ENCODE assay signal across 8 cellular contexts in the genomic region with DNA sequence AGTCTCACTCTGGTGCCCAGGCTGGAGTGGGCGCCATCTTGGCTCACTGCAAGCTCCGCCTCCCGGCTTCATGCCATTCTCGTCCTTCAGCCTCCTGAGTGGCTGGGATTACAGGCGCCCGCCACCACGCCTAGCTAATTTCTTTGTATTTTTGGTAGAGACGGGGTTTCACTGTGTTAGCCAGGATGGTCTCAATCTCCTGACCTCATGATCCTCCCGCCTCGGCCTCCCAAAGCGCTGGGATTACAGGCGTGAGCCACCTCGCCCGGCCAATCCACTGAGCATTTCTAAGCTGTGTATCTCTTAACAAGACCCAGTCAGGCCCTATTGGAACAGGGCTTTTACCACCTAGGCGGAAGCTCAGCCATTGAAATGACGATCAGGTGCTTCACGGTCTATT. TPM values are rescaled to one million over a fixed set of nuclear protein-coding genes. Genes with fewer than 3 reads are reported as not detected.
DNase-seq lines count a peak whose midpoint lies in the region; ATAC-seq and TF ChIP-seq lines count a peak whose summit lies in the region.
"Not testable (repeated sequence)": the region's sequence is repeated elsewhere in the genome, so short reads cannot be mapped to it uniquely, and the experiment has no call there.

No MANE protein-coding gene starts in this region.

- DNase-seq in CD8-positive, alpha-beta memory T cell; T-cell; dorsolateral prefrontal cortex: not testable (repeated sequence)
- peak; percentile 10 for DNase-seq in activated CD8-positive, alpha-beta T cell treated with anti-CD3 and anti-CD28 coated beads, Interleukin-2, amount 10 ng/mL, durations not matched to agents 7 days and 5 days
- peak; percentile 7 for DNase-seq in activated naive CD4-positive, alpha-beta T cell treated with anti-CD3 and anti-CD28 coated beads, Interleukin-2, amount 10 ng/mL, durations not matched to agents 7 days and 5 days
- peak; percentile 33 for DNase-seq in mesenteric fat pad (ENCODE audit: low spot score)
- peak; percentile 48 for DNase-seq in posterior vena cava (ENCODE audit: low spot score)

- not testable (repeated sequence) for H3K9me3 ChIP-seq in CD8-positive, alpha-beta memory T cell (ENCODE audit: low read length); thymus (ENCODE audit: control insufficient read depth)

- POLR2A ChIA-PET in CD8-positive, alpha-beta memory T cell (lab: Charles Lee) = interaction anchor here (5.5 kb wide), 1 partner anchor 23 kb away, joined by 99 read pairs; the partner anchor contains the start of gene CAPN10
- POLR2A ChIA-PET in T-cell (lab: Charles Lee) = not testable (repeated sequence)
- POLR2A ChIA-PET in activated CD8-positive, alpha-beta T cell treated with anti-CD3 and anti-CD28 coated beads, Interleukin-2, amount 10 ng/mL, durations not matched to agents 7 days and 5 days (lab: Charles Lee) = interaction anchor here (1.6 kb wide), 1 partner anchor 17 kb away, joined by 4 read pairs; no protein-coding TSS in a partner anchor

- peaks cover 81% of the 10 kb centered on the region for H3K4me1 ChIP-seq in CD8-positive, alpha-beta memory T cell (ENCODE audit: insufficient read depth, low read length)
- peaks cover 45% of the 10 kb centered on the region for H3K4me1 ChIP-seq in thymus (ENCODE audit: control insufficient read depth, insufficient read depth, low read length)

- intact Hi-C loops in dorsolateral prefrontal cortex (cut with DNase I) (loop anchor here (5.0 to 10.0 kb wide), 4 partner anchors 108 to 1072 kb away; partner anchors contain the start of genes ATG4B (in 1 of the 2) and THAP4 (in 1 of the 2)), posterior vena cava (cut with DNase I) (loop anchor here in 1 of 2 donors (5.0 kb wide), 1 partner anchor 1851 kb away; no protein-coding TSS in a partner anchor)

- not testable (repeated sequence) for H3K27me3 ChIP-seq in CD8-positive, alpha-beta memory T cell (ENCODE audit: insufficient read depth, low read length, poor library complexity, severe bottlenecking); dorsolateral prefrontal cortex; thymus (ENCODE audit: control insufficient read depth, insufficient read depth)

- not testable (repeated sequence) for H3K27me3 Mint-ChIP-seq in CD8-positive, alpha-beta memory T cell; T-cell; activated CD8-positive, alpha-beta T cell treated with anti-CD3 and anti-CD28 coated beads, Interleukin-2, amount 10 ng/mL, durations not matched to agents 7 days and 5 days (ENCODE audit: low read depth); activated naive CD4-positive, alpha-beta T cell treated with anti-CD3 and anti-CD28 coated beads, Interleukin-2, amount 10 ng/mL, durations not matched to agents 7 days and 5 days

- TF ChIP-seq CTCF in dorsolateral prefrontal cortex (IDR thresholded peaks at IDR 0.05 in 54 of 56, conservative IDR thresholded peaks at IDR 0.05 in 2 of 56; ENCODE audit: low read depth in 1 of 56, partially characterized antibody in 56 of 56) = not testable (repeated sequence)

- H3K4me1 Mint-ChIP-seq in CD8-positive, alpha-beta memory T cell = peaks cover 69 to 88% (median 79%) of the 10 kb centered on the region in 3 donors
- H3K4me1 Mint-ChIP-seq in T-cell = peaks cover 75 to 79% (median 77%) of the 10 kb centered on the region in 3 donors
- peaks cover 77% of the 10 kb centered on the region for H3K4me1 Mint-ChIP-seq in activated CD8-positive, alpha-beta T cell treated with anti-CD3 and anti-CD28 coated beads, Interleukin-2, amount 10 ng/mL, durations not matched to agents 7 days and 5 days (ENCODE audit: low read depth)
- H3K4me1 Mint-ChIP-seq in activated naive CD4-positive, alpha-beta T cell treated with anti-CD3 and anti-CD28 coated beads, Interleukin-2, amount 10 ng/mL, durations not matched to agents 7 days and 5 days = peaks cover 71% of the 10 kb centered on the region

- ATAC-seq in T-cell (replicated peaks in 1 of 4); activated CD8-positive, alpha-beta T cell treated with anti-CD3 and anti-CD28 coated beads, Interleukin-2, amount 10 ng/mL, durations not matched to agents 7 days and 5 days: not testable (repeated sequence)

- peak overlapping the region in 3 of 8 donors; percentile 78 to 99 (median 80) for H3K27ac Mint-ChIP-seq in CD8-positive, alpha-beta memory T cell
- peak overlapping the region; percentile 98 to 99 for H3K27ac Mint-ChIP-seq in T-cell
- not testable (repeated sequence) for H3K27ac Mint-ChIP-seq in activated CD8-positive, alpha-beta T cell treated with anti-CD3 and anti-CD28 coated beads, Interleukin-2, amount 10 ng/mL, durations not matched to agents 7 days and 5 days; activated naive CD4-positive, alpha-beta T cell treated with anti-CD3 and anti-CD28 coated beads, Interleukin-2, amount 10 ng/mL, durations not matched to agents 7 days and 5 days

- H3K27ac ChIP-seq in CD8-positive, alpha-beta memory T cell (ENCODE audit: low read depth, low read length) = not testable (repeated sequence)
- H3K27ac ChIP-seq in dorsolateral prefrontal cortex = peak overlapping the region in 36 of 59 donors; percentile 4 to 100 (median 44)
- peak overlapping the region; percentile 26 for H3K27ac ChIP-seq in thymus (ENCODE audit: low read depth)

- 99% methylated on average over 17 of the region's 17 CpGs for WGBS in thymus

- peaks cover 0 to 38% (median 7%) of the 10 kb centered on the region in 3 donors for H3K36me3 Mint-ChIP-seq in CD8-positive, alpha-beta memory T cell
- peaks cover 16% of the 10 kb centered on the region for H3K36me3 Mint-ChIP-seq in T-cell
- peaks cover 53% of the 10 kb centered on the region for H3K36me3 Mint-ChIP-seq in activated CD8-positive, alpha-beta T cell treated with anti-CD3 and anti-CD28 coated beads, Interleukin-2, amount 10 ng/mL, durations not matched to agents 7 days and 5 days (ENCODE audit: low read depth)
- peaks cover 51% of the 10 kb centered on the region for H3K36me3 Mint-ChIP-seq in activated naive CD4-positive, alpha-beta T cell treated with anti-CD3 and anti-CD28 coated beads, Interleukin-2, amount 10 ng/mL, durations not matched to agents 7 days and 5 days

- peak overlapping the region in 5 of 7 donors; percentile 44 to 98 (median 62) for H3K4me3 Mint-ChIP-seq in CD8-positive, alpha-beta memory T cell
- H3K4me3 Mint-ChIP-seq in T-cell = peak overlapping the region in 1 of 3 donors; percentile 87
- H3K4me3 Mint-ChIP-seq in activated CD8-positive, alpha-beta T cell treated with anti-CD3 and anti-CD28 coated beads, Interleukin-2, amount 10 ng/mL, durations not matched to agents 7 days and 5 days = peak overlapping the region; percentile 86
- H3K4me3 Mint-ChIP-seq in activated naive CD4-positive, alpha-beta T cell treated with anti-CD3 and anti-CD28 coated beads, Interleukin-2, amount 10 ng/mL, durations not matched to agents 7 days and 5 days = not testable (repeated sequence)

- not testable (repeated sequence) for H3K9me3 Mint-ChIP-seq in CD8-positive, alpha-beta memory T cell; T-cell; activated CD8-positive, alpha-beta T cell treated with anti-CD3 and anti-CD28 coated beads, Interleukin-2, amount 10 ng/mL, durations not matched to agents 7 days and 5 days (ENCODE audit: insufficient read depth); activated naive CD4-positive, alpha-beta T cell treated with anti-CD3 and anti-CD28 coated beads, Interleukin-2, amount 10 ng/mL, durations not matched to agents 7 days and 5 days

- not testable (repeated sequence) for H3K36me3 ChIP-seq in CD8-positive, alpha-beta memory T cell (ENCODE audit: insufficient read depth, low read length); thymus (ENCODE audit: control insufficient read depth, insufficient read depth)

- CTCF ChIA-PET in CD8-positive, alpha-beta memory T cell (lab: Charles Lee) = interaction anchor here (2.0 to 4.9 kb wide), 3 partner anchors 16 to 50 kb away, joined by 8 to 39 read pairs (median 10); partner anchors contain the start of gene CAPN10
- CTCF ChIA-PET in T-cell (lab: Charles Lee) = interaction anchor here in 1 of 2 donors (4.5 kb wide), 1 partner anchor 49 kb away, joined by 31 read pairs; no protein-coding TSS in a partner anchor
- CTCF ChIA-PET in activated CD8-positive, alpha-beta T cell treated with anti-CD3 and anti-CD28 coated beads, Interleukin-2, amount 10 ng/mL, durations not matched to agents 7 days and 5 days (lab: Charles Lee) = interaction anchor here (3.9 to 7.8 kb wide), 4 partner anchors 17 to 59 kb away, joined by 25 to 119 read pairs (median 42); partner anchors contain the start of gene CAPN10
- CTCF ChIA-PET in activated naive CD4-positive, alpha-beta T cell treated with anti-CD3 and anti-CD28 coated beads, Interleukin-2, amount 10 ng/mL, durations not matched to agents 7 days and 5 days (lab: Charles Lee) = interaction anchor here (1.2 to 7.9 kb wide), 2 partner anchors 21 to 49 kb away, joined by 4 to 100 read pairs; partner anchors contain the start of gene CAPN10

- not testable (repeated sequence) for H3K4me3 ChIP-seq in CD8-positive, alpha-beta memory T cell (ENCODE audit: low read length); dorsolateral prefrontal cortex; thymus (ENCODE audit: low read length)

RNA-seq across cellular contexts. Expression of gene DUSP28, which starts 3.1 kb away (rescaled TPM):
- 1 to 10 TPM; 7.0 TPM for total RNA-seq in CD8-positive, alpha-beta memory T cell
- polyA plus RNA-seq in CD8-positive, alpha-beta memory T cell = 22.0 TPM
- total RNA-seq in T-cell = 10 to 100 TPM; 11.0 to 17.3 (median 15.4) TPM
- total RNA-seq in activated CD8-positive, alpha-beta T cell treated with anti-CD3 and anti-CD28 coated beads, Interleukin-2, amount 10 ng/mL, durations not matched to agents 7 days and 5 days = 1 to 10 TPM; 6.8 to 8.1 TPM
- 10 to 100 TPM in 56 of 120 experiments, 1 to 10 TPM in 64; 5.5 to 19.0 (median 9.5) TPM for total RNA-seq in dorsolateral prefrontal cortex
- 3.8 TPM for total RNA-seq in mesenteric fat pad
- total RNA-seq in posterior vena cava = 1 to 10 TPM; 2.0 to 2.3 TPM
- 9.0 TPM for polyA plus RNA-seq in thymus

RNA-seq across cellular contexts. Expression of gene RNPEPL1, which starts 5.1 kb away (rescaled TPM):
- total RNA-seq in CD8-positive, alpha-beta memory T cell = 10 to 100 TPM; 55.6 to 61.1 TPM
- 101 TPM for polyA plus RNA-seq in CD8-positive, alpha-beta memory T cell
- total RNA-seq in T-cell = 100 to 1,000 TPM in 4 of 5 donors, 10 to 100 TPM in 1; 87.6 to 202 (median 189) TPM
- 100 to 1,000 TPM; 110 to 113 TPM for total RNA-seq in activated CD8-positive, alpha-beta T cell treated with anti-CD3 and anti-CD28 coated beads, Interleukin-2, amount 10 ng/mL, durations not matched to agents 7 days and 5 days
- 10 to 100 TPM; 16.7 to 49.1 (median 26.4) TPM for total RNA-seq in dorsolateral prefrontal cortex
- 69.9 TPM for total RNA-seq in mesenteric fat pad
- 10 to 100 TPM; 47.1 to 49.3 TPM for total RNA-seq in posterior vena cava
- polyA plus RNA-seq in thymus = 109 TPM

RNA-seq across cellular contexts. Expression of gene ANKMY1, which starts 5.4 kb away (rescaled TPM):
- 10 to 100 TPM; 22.4 to 27.9 TPM for total RNA-seq in CD8-positive, alpha-beta memory T cell
- polyA plus RNA-seq in CD8-positive, alpha-beta memory T cell = 15.8 TPM
- total RNA-seq in T-cell (10 to 100 TPM; 44.6 to 89.5 (median 79.8) TPM), dorsolateral prefrontal cortex (10 to 100 TPM; 14.0 to 42.7 (median 25.5) TPM), mesenteric fat pad (11.4 TPM), posterior vena cava (10 to 100 TPM in 1 of 2 donors, 1 to 10 TPM in 1; 7.1 to 12.9 TPM)
- 10 to 100 TPM; 27.9 to 33.3 TPM for total RNA-seq in activated CD8-positive, alpha-beta T cell treated with anti-CD3 and anti-CD28 coated beads, Interleukin-2, amount 10 ng/mL, durations not matched to agents 7 days and 5 days
- polyA plus RNA-seq in thymus = 10.3 TPM

RNA-seq across cellular contexts. Expression of gene CAPN10, which starts 23.3 kb away (rescaled TPM):
- total RNA-seq in CD8-positive, alpha-beta memory T cell = 10 to 100 TPM; 36.1 to 40.5 TPM
- polyA plus RNA-seq in CD8-positive, alpha-beta memory T cell = 19.5 TPM
- total RNA-seq in T-cell = 100 to 1,000 TPM in 2 of 5 donors, 10 to 100 TPM in 3; 73.3 to 107 (median 96.1) TPM
- total RNA-seq in activated CD8-positive, alpha-beta T cell treated with anti-CD3 and anti-CD28 coated beads, Interleukin-2, amount 10 ng/mL, durations not matched to agents 7 days and 5 days = 10 to 100 TPM; 53.0 to 61.2 TPM
- total RNA-seq in dorsolateral prefrontal cortex = 10 to 100 TPM; 25.6 to 70.0 (median 40.7) TPM
- 18.2 TPM for total RNA-seq in mesenteric fat pad
- total RNA-seq in posterior vena cava = 10 to 100 TPM; 18.6 to 22.6 TPM
- polyA plus RNA-seq in thymus = 67.0 TPM
